ENCODE assay signal across 8 cellular contexts in the genomic region with DNA sequence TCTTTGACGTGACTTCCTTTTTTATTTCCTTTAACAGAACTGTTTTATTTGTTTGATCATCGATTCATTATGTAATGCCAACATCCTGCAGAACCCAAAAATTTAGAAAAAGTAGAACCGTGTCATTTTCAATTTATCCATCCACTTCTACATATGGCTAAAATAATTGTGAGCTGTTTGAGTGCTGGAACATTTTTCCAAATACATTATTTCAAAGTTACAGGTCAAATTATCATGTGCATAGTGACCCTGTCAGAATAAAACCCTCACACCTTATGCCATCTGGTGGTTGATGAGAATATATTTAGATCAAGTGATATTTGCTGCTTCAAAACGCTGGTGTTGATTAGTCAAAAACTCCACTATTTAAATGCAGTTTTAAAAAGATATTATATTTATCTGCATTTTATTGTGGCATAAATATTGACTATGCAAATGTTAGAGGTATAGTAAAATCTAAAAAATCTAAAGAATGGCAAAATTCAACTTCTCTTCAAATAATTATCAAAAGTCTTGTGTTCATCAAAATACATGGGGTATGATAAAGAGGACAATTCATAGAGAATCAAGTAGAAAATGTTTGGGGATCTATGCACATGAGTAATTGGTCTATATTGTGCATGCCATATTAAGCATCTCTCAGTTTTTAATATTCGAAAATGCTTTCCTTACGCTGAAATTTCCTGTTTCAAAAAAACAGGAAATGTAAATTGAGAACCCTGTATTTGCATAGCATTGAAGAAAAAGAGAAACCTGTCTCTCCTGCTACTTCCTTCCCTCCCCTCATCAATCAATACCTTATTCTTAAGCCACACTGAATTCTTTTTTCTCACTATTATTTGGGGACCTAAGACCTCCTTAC. TPM values are rescaled to one million over a fixed set of nuclear protein-coding genes. Genes with fewer than 3 reads are reported as not detected.
DNase-seq lines count a peak whose midpoint lies in the region; ATAC-seq, FAIRE-seq and TF ChIP-seq lines count a peak whose summit lies in the region.

No MANE protein-coding gene starts in this region.

- H3K4me2 ChIP-seq in BLaER1 (peak overlapping the region; percentile 66), HepG2 (ENCODE audit: low read depth, low read length) (peak overlapping the region; percentile 21; the same call in 1 of the 2 replicates)

- no peak for TF ChIP-seq RAD21 in HepG2 (CRISPR knock-in tag; IDR thresholded peaks at IDR 0.05)

- H3K4me3 Mint-ChIP-seq in MCF 10A (ENCODE audit: unreplicated experiment), result no peak overlapping the region

- no TSS peak for BruUV-seq in MCF 10A (replicated peaks; lab: Mats Ljungman, UMichigan)
- BruUV-seq in HepG2 (replicated peaks; lab: Mats Ljungman, UMichigan), result no TSS peak

- H3K27me3 ChIP-seq in BLaER1 (no peaks in the 10 kb centered on the region), HepG2 (ENCODE audit: control insufficient read depth in 1 of 2, insufficient read depth in 2 of 2, low read length in 2 of 2) (peaks cover 0 to 2% of the 10 kb centered on the region in 2 experiments; a peak in 1 of 5 replicates)

- TF ChIP-seq EP300 in HepG2 (IDR thresholded peaks at IDR 0.05; ENCODE audit: low read depth in 2 of 2, low read length in 2 of 2) (no peak), HepG2 (CRISPR knock-in tag; IDR thresholded peaks at IDR 0.05; ENCODE audit: borderline replicate concordance) (no peak)

- no peak overlapping the region for H3K27ac Mint-ChIP-seq in MCF 10A (ENCODE audit: low read depth, unreplicated experiment)

- peaks cover 15% of the 10 kb centered on the region for H3K4me1 ChIP-seq in BLaER1
- peaks cover 15% of the 10 kb centered on the region; the same call in 1 of the 2 replicates for H3K4me1 ChIP-seq in HepG2 (ENCODE audit: insufficient read depth, low read length)

- intact Hi-C loops in MCF 10A (cut with micrococcal nuclease), result loop anchor here (1.0 to 10.0 kb wide), 9 partner anchors 106 to 1401 kb away; no protein-coding TSS in a partner anchor
- intact Hi-C loops in HepG2 (cut with micrococcal nuclease; ENCODE audit: unreplicated experiment), result loop anchor here (1.0 to 10.0 kb wide), 3 partner anchors 328 to 627 kb away; partner anchors contain the start of gene ROR1

- POLR2A ChIA-PET in MCF 10A (lab: Yijun Ruan, JAX), result interaction anchor here (0.7 to 1.0 kb wide), 2 partner anchors 551 to 1004 kb away, joined by 3 to 4 read pairs; no protein-coding TSS in a partner anchor
- POLR2A ChIA-PET in HepG2 (lab: Yijun Ruan, JAX), result no interaction called here

- H3K4me3 ChIP-seq in BLaER1 (no peak overlapping the region), HepG2 (replicated peaks in 1 of 3; ENCODE audit: insufficient read depth in 1 of 3, low read depth in 2 of 3, low read length in 3 of 3) (no peak overlapping the region)

- no peaks in the 10 kb centered on the region for H3K79me2 ChIP-seq in HepG2 (ENCODE audit: insufficient read depth, low read length)

- FAIRE-seq in HepG2 (lab: Jason Lieb, UNC), result no peak

- ATAC-seq in GM21381 (IDR thresholded peaks at IDR 0.05; ENCODE audit: unreplicated experiment) (peak; percentile 55), HepG2 (no peak)

- H3K36me3 ChIP-seq in BLaER1 (no peaks in the 10 kb centered on the region), HepG2 (replicated peaks in 1 of 2; ENCODE audit: control insufficient read depth in 1 of 2, insufficient read depth in 2 of 2, low read length in 2 of 2) (no peaks in the 10 kb centered on the region)

- H3K9ac ChIP-seq in BLaER1 (no peak overlapping the region), HepG2 (ENCODE audit: insufficient read depth, low read depth, low read length) (no peak overlapping the region)

- TF ChIP-seq CTCF in MCF 10A (IDR thresholded peaks at IDR 0.05; ENCODE audit: unreplicated experiment) (peak; percentile 38), HepG2 (CRISPR knock-in tag; IDR thresholded peaks at IDR 0.05) (peak; percentile 37)

- CTCF ChIA-PET in MCF 10A (lab: Yijun Ruan, JAX) (interaction anchor here (0.6 to 4.9 kb wide), 46 partner anchors 9 to 1553 kb away, joined by 3 to 79 read pairs (median 4); partner anchors contain the start of gene ROR1), HepG2 (lab: Yijun Ruan, JAX; ENCODE audit: low intra/inter-chr PET ratio, low total read pairs) (no interaction called here)

- H3K9me3 Mint-ChIP-seq in MCF 10A (ENCODE audit: unreplicated experiment), result peaks cover 7% of the 10 kb centered on the region

- H3K27ac ChIP-seq in BLaER1, result no peak overlapping the region
- no peak overlapping the region for H3K27ac ChIP-seq in HepG2 (ENCODE audit: extremely low read length, insufficient read depth, low read length)

- in situ Hi-C loops in HepG2 (cut with HindIII; ENCODE audit: extremely low pct_ligation_motif_present, low pct_unique_long_range_greater_than_20kb), result loop anchor here (5.0 kb wide), 1 partner anchor 626 kb away; no protein-coding TSS in a partner anchor

- H3K27me3 Mint-ChIP-seq in MCF 10A (ENCODE audit: insufficient read depth, unreplicated experiment), result no peaks in the 10 kb centered on the region

- H3K9me3 ChIP-seq in BLaER1, result no peaks in the 10 kb centered on the region
- H3K9me3 ChIP-seq in HepG2 (ENCODE audit: low read length), result no peaks in the 10 kb centered on the region

- H4K20me1 ChIP-seq in BLaER1 (no peaks in the 10 kb centered on the region), HepG2 (ENCODE audit: insufficient read depth, low read length) (no peaks in the 10 kb centered on the region)

- H2AFZ ChIP-seq in HepG2 (ENCODE audit: low read length), result no peak overlapping the region

- TF ChIP-seq POLR2A in HepG2 (IDR thresholded peaks at IDR 0.05; ENCODE audit: insufficient read depth in 1 of 2, low read depth in 2 of 2, low read length in 2 of 2), result no peak

- no peaks in the 10 kb centered on the region for H3K4me1 Mint-ChIP-seq in MCF 10A (ENCODE audit: insufficient read depth, unreplicated experiment)

- no peaks in the 10 kb centered on the region for H3K36me3 Mint-ChIP-seq in MCF 10A (ENCODE audit: insufficient read depth, unreplicated experiment)

- DNase-seq in NCI-H510A treated with DMSO at 0.1 percent for 48 hours (lab: John Stamatoyannopoulos, UW) (peak; percentile 65), MCF 10A (ENCODE audit: unreplicated experiment) (peak; percentile 57), HepG2 (ENCODE audit: low spot score) (peak; percentile 14), ureter (ENCODE audit: low spot score) (no peak), HK-2 (ENCODE audit: unreplicated experiment) (no peak), activated T-cell treated with anti-CD3 and anti-CD28 coated beads for 4 hours (no peak)

- 33% methylated on average over 6 of the region's 6 CpGs for WGBS in HepG2 (ENCODE audit: low lambda C conversion rate)

TF ChIP-seq in HepG2, 621 proteins besides CTCF, POLR2A, EP300 and RAD21:
- TF ChIP-seq NCOR1 (IDR thresholded peaks at IDR 0.05; ENCODE audit: borderline replicate concordance, low read length), result no peak
- peak; percentile 33 for TF ChIP-seq STAG1 (CRISPR knock-in tag; IDR thresholded peaks at IDR 0.05)
- peak; percentile 39; the same call in 1 of the 2 replicates for TF ChIP-seq SMC3 (IDR thresholded peaks at IDR 0.05; ENCODE audit: low read length)
TF ChIP-seq in HepG2: peak in this region for 2.

RNA-seq across cellular contexts. Expression of gene UBE2U, which starts 39.7 kb away (rescaled TPM):
- total RNA-seq in MCF 10A (2022) (not detected in 2 replicates), HepG2 (2016; rRNA removed; fragmentation: Illumina TruSeq; extraction: Trizol) (not detected in 2 replicates), ureter (not detected)
- total RNA-seq in HepG2 (2016; cell fraction: cytosol; rRNA removed; fragmentation: Illumina TruSeq; extraction: Trizol; ENCODE audit: low read depth), result not detected in 2 replicates
- total RNA-seq in HepG2 (2016; cell fraction: insoluble cytoplasmic fraction; rRNA removed; fragmentation: Illumina TruSeq; extraction: Trizol), result not detected in 2 replicates
- total RNA-seq in HepG2 (2016; cell fraction: membrane; rRNA removed; fragmentation: Illumina TruSeq; extraction: Trizol), result not detected in 2 replicates
- total RNA-seq in HepG2 (2016; cell fraction: nucleus; rRNA removed; fragmentation: Illumina TruSeq; extraction: Trizol), result not detected in 2 replicates
- not detected in 2 replicates for polyA plus RNA-seq in HepG2 (2011; rRNA removed)
- not detected in 2 replicates for polyA plus RNA-seq in HepG2 (2011; cell fraction: cytosol; rRNA removed)
- not detected in 2 replicates for polyA plus RNA-seq in HepG2 (2011; cell fraction: nucleus; rRNA removed)
- polyA plus RNA-seq in HepG2 (2012), result not detected in 2 replicates
- polyA plus RNA-seq in HepG2 (2016; cell fraction: cytosol; fragmentation: Illumina TruSeq; extraction: Trizol; ENCODE audit: low read depth), result not detected in 2 replicates
- polyA plus RNA-seq in HepG2 (2016; cell fraction: insoluble cytoplasmic fraction; fragmentation: Illumina TruSeq; extraction: Trizol; ENCODE audit: low read depth), result not detected in 2 replicates
- polyA plus RNA-seq in HepG2 (2016; cell fraction: membrane; fragmentation: Illumina TruSeq; extraction: Trizol; ENCODE audit: low read depth), result not detected in 2 replicates
- not detected in 2 replicates for polyA plus RNA-seq in HepG2 (2016; cell fraction: nucleus; fragmentation: Illumina TruSeq; extraction: Trizol; ENCODE audit: insufficient read depth, low read depth)
- polyA minus RNA-seq in HepG2 (2011; rRNA and poly(A)+ RNA removed; ENCODE audit: low replicate concordance), result not detected in 2 replicates
- polyA minus RNA-seq in HepG2 (2011; cell fraction: cytosol; rRNA and poly(A)+ RNA removed), result not detected in 2 replicates
- not detected in 2 replicates for polyA minus RNA-seq in HepG2 (2011; cell fraction: nucleus; rRNA and poly(A)+ RNA removed)

Comparison
In these comparisons a context has a peak if more than half of its experiments do, and no peak if none do; other contexts are left out.
1. DNase-seq: peak in NCI-H510A treated with DMSO at 0.1 percent for 48 hours (single experiment), MCF 10A (single experiment) and HepG2 (single experiment); none in ureter (single experiment), HK-2 (single experiment) and activated T-cell treated with anti-CD3 and anti-CD28 coated beads for 4 hours (single experiment).